20 cellular contexts compared by ENCODE assay signal in the genomic region with DNA sequence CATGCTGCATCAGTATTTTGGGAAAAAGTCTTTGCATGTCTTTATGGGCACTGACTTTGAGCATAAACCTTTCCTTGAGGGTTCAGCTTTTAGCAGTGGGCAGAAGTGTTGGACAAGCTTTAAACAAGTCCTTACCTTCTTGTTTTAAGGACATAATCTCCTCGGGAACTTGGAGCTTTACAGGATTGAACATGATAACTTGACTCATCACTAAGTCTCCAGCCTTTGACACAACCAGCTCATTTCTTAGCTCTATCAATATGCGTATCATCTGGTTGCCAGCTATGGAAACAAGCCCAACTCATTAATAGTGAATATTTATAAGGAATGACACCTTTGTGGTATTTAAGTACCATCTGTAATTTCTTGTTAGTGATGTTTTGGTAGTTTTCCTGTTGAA. TPM values are rescaled to one million over a fixed set of nuclear protein-coding genes. Genes with fewer than 3 reads are reported as not detected.
DNase-seq lines count a peak whose midpoint lies in the region; ATAC-seq and TF ChIP-seq lines count a peak whose summit lies in the region.
"Had no signal": no experiment of that assay in that cellular context is flagged by ENCODE, and none has a peak within 500 bp of the region (broad histone marks: within the 10 kb centered on the region; RNA-seq: fewer than 3 reads in every experiment).

No MANE protein-coding gene starts in this region.

- H3K27me3 Mint-ChIP-seq in HFFc6 (ENCODE audit: insufficient read depth): no peaks in the 10 kb centered on the region
- H3K27me3 Mint-ChIP-seq in activated T-cell treated with anti-CD3 and anti-CD28 coated beads, Interleukin-2, amount 50 U/mL, for 4 hours (ENCODE audit: low read depth): peaks cover 2% of the 10 kb centered on the region
- H3K27me3 Mint-ChIP-seq: B cell; CD4-positive, alpha-beta memory T cell had no signal

- H3K27ac ChIP-seq in ACC112 (ENCODE audit: low read depth, low read length) (peak overlapping the region; percentile 97), epithelial cell of prostate (peak overlapping the region; percentile 36), heart left ventricle (no peak overlapping the region)
- H3K27ac ChIP-seq: C4-2B, HL-60 had no signal

- no peak for ATAC-seq in heart left ventricle
- no peak for ATAC-seq in HG02798 (IDR thresholded peaks at IDR 0.05; ENCODE audit: poor library complexity, unreplicated experiment)
- no peak for ATAC-seq in activated T-cell treated with anti-CD3 and anti-CD28 coated beads, Interleukin-2, amount 50 U/mL, for 4 hours
- ATAC-seq: GM12878 had no signal

- WGBS in heart left ventricle, 4 donors: 88 to 93% (median 91%) methylated on average over 2 of the region's 2 CpGs

- no peaks in the 10 kb centered on the region for H3K9me3 Mint-ChIP-seq in HFFc6
- H3K9me3 Mint-ChIP-seq in activated T-cell treated with anti-CD3 and anti-CD28 coated beads, Interleukin-2, amount 50 U/mL, for 4 hours: no peaks in the 10 kb centered on the region
- H3K9me3 Mint-ChIP-seq: CD4-positive, alpha-beta memory T cell; H9; IgD-negative memory B cell had no signal

- H3K27me3 ChIP-seq in ACC112 (ENCODE audit: insufficient read depth, low read length): no peaks in the 10 kb centered on the region
- H3K27me3 ChIP-seq in heart left ventricle: no peaks in the 10 kb centered on the region

- DNase-seq in HFFc6 (no peak), epithelial cell of prostate (ENCODE audit: low read depth, low spot score) (no peak), iris pigment epithelial cell (ENCODE audit: low read depth) (peak; percentile 27), T-helper 9 cell (no peak), heart left ventricle (no peak)
- DNase-seq in activated T-cell treated with anti-CD3 and anti-CD28 coated beads, Interleukin-2, amount 50 U/mL, for 4 hours: no peak
- DNase-seq: 8988T; Calu3; CD4-positive, alpha-beta memory T cell; DMS79 treated with DMSO at 0.1 percent for 48 hours; H9; KBM-7 had no signal

- H3K4me1 ChIP-seq in ACC112 (ENCODE audit: control insufficient read depth, insufficient read depth, low read length, unreplicated experiment): peaks cover 24% of the 10 kb centered on the region
- peaks cover 0 to 10% (median 0%) of the 10 kb centered on the region in 12 donors for H3K4me1 ChIP-seq in heart left ventricle

- TF ChIP-seq CTCF in HFFc6 (IDR thresholded peaks at IDR 0.05): no peak
- TF ChIP-seq CTCF in heart left ventricle (IDR thresholded peaks at IDR 0.05): no peak

- H3K9me3 ChIP-seq in heart left ventricle: no peaks in the 10 kb centered on the region

- no peaks in the 10 kb centered on the region for H3K79me2 ChIP-seq in ACC112 (ENCODE audit: control insufficient read depth, insufficient read depth, low read length, unreplicated experiment)

- no peaks in the 10 kb centered on the region for H3K36me3 Mint-ChIP-seq in HFFc6 (ENCODE audit: low read depth)
- H3K36me3 Mint-ChIP-seq in activated T-cell treated with anti-CD3 and anti-CD28 coated beads, Interleukin-2, amount 50 U/mL, for 4 hours (ENCODE audit: insufficient read depth): no peaks in the 10 kb centered on the region
- H3K36me3 Mint-ChIP-seq: CD4-positive, alpha-beta memory T cell; IgD-negative memory B cell had no signal

- 0 out of 2 replicates have a peak overlapping the region, but pooled peaks have one; percentile 7 for H3K4me3 Mint-ChIP-seq in HFFc6
- no peak overlapping the region for H3K4me3 Mint-ChIP-seq in activated T-cell treated with anti-CD3 and anti-CD28 coated beads, Interleukin-2, amount 50 U/mL, for 4 hours
- H3K4me3 Mint-ChIP-seq: B cell; CD4-positive, alpha-beta memory T cell; H9; IgD-negative memory B cell had no signal

- H3K36me3 ChIP-seq in ACC112 (ENCODE audit: insufficient read depth, low read length) (no peaks in the 10 kb centered on the region), heart left ventricle (no peaks in the 10 kb centered on the region)

- peaks cover 24% of the 10 kb centered on the region for H3K4me1 Mint-ChIP-seq in HFFc6 (ENCODE audit: low read depth)
- H3K4me1 Mint-ChIP-seq in activated T-cell treated with anti-CD3 and anti-CD28 coated beads, Interleukin-2, amount 50 U/mL, for 4 hours (ENCODE audit: low read depth): peaks cover 13% of the 10 kb centered on the region
- H3K4me1 Mint-ChIP-seq: H9 had no signal

- H3K27ac Mint-ChIP-seq in HFFc6: no peak overlapping the region; the same call in 1 of the 2 replicates
- H3K27ac Mint-ChIP-seq: B cell; CD4-positive, alpha-beta memory T cell; H9; IgD-negative memory B cell had no signal

- intact Hi-C loops in heart left ventricle (cut with DNase I): no loop called here

- H2AFZ ChIP-seq in ACC112 (ENCODE audit: low read length, unreplicated experiment): no peak overlapping the region

- no peak overlapping the region for H3K4me3 ChIP-seq in ACC112 (ENCODE audit: low read depth, low read length)
- H3K4me3 ChIP-seq in heart left ventricle: no peak overlapping the region
- H3K4me3 ChIP-seq: GM12878 had no signal

- no peak for TF ChIP-seq POLR2A in heart left ventricle (IDR thresholded peaks at IDR 0.05)

RNA-seq across cellular contexts. Expression of a gene that starts 21.0 kb away (rescaled TPM):
- total RNA-seq in HFFc6 (2021; fragmentation: NEBNext Ultra II Directional; extraction: Animal tissue kit (Norgen Biotek cat#: 25700)): 1 to 10 TPM in 2 of 6 experiments, under 1 TPM in 4; 0.34 to 2.2 (median 0.79) TPM
- total RNA-seq in heart left ventricle: 1 to 10 TPM in 1 of 9 donors, under 1 TPM in 7, not detected in 1; 0.05 to 1.5 (median 0.17) TPM
- under 1 TPM in 1 of 2 donors, not detected in 1; 0.03 TPM for polyA plus RNA-seq in heart left ventricle
- under 1 TPM; 0.05 to 0.78 (median 0.14) TPM for total RNA-seq in activated T-cell treated with anti-CD3 and anti-CD28 coated beads, Interleukin-2, amount 50 U/mL, for 4 hours
- total RNA-seq: A673 had no signal
- polyA plus RNA-seq: GM12878 had no signal

Comparison
In these comparisons a context has a peak if more than half of its experiments do, and no peak if none do; other contexts are left out.
1. H3K27ac ChIP-seq: peak in ACC112 (single experiment) and epithelial cell of prostate (single experiment); none in heart left ventricle (0 of 12).